2 cellular contexts compared by ENCODE assay signal in the genomic region with DNA sequence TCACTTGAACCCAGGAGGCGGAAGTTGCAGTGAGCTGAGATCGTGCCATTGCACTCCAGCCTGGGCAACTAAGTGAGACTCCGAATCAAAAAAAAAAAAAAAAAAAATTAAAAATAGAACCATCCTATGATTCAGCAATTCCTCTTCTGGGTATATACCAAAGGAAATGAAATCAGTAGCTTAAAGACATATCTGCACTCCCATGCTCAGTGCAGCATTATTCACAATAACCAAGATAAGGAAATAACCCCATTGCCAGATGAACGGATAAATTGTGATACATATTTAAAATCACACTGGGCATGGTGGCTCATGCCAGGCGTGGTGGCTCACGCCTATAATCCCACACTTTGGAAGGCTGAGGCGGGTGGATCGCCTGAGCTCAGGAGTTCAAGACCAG.
TF ChIP-seq lines count a peak whose summit lies in the region.

No MANE protein-coding gene starts in this region.

TF ChIP-seq in endothelial cell of umbilical vein, 7 proteins besides CTCF, POLR2A, EP300 and RAD21:
- TF ChIP-seq JUN (IDR thresholded peaks at IDR 0.05; ENCODE audit: borderline replicate concordance, insufficient read depth, insufficient read length, low read depth), result no peak
- no peak for TF ChIP-seq POLR2AphosphoS5 (IDR thresholded peaks at IDR 0.05; ENCODE audit: insufficient read depth, low read depth, low read length)
- TF ChIP-seq GATA2 (IDR thresholded peaks at IDR 0.05; ENCODE audit: insufficient read depth, insufficient read length, low read depth, low read length), result peak; percentile 53
- no peak for TF ChIP-seq EZH2 (IDR thresholded peaks at IDR 0.05; ENCODE audit: borderline replicate concordance, low read depth, low read length, severe bottlenecking)
- TF ChIP-seq FOS (IDR thresholded peaks at IDR 0.05; ENCODE audit: borderline replicate concordance, insufficient read depth, low read length), result peak; percentile 16
- no peak for TF ChIP-seq MYC (IDR thresholded peaks at IDR 0.05; ENCODE audit: low read depth, low read length)
- TF ChIP-seq, protein P1, sequence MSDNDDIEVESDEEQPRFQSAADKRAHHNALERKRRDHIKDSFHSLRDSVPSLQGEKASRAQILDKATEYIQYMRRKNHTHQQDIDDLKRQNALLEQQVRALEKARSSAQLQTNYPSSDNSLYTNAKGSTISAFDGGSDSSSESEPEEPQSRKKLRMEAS (IDR thresholded peaks at IDR 0.05; ENCODE audit: insufficient read depth, insufficient read length), result no peak

TF ChIP-seq in GM23338, 12 proteins besides CTCF, POLR2A, EP300 and RAD21:
- TF ChIP-seq EZH2phosphoT487 (IDR thresholded peaks at IDR 0.05; ENCODE audit: unreplicated experiment) (no peak), POLR2AphosphoS5 (IDR thresholded peaks at IDR 0.05; ENCODE audit: low read depth) (no peak), NANOG (IDR thresholded peaks at IDR 0.05; ENCODE audit: borderline replicate concordance) (no peak), JUNB (IDR thresholded peaks at IDR 0.05; ENCODE audit: unreplicated experiment) (no peak)
- TF ChIP-seq, protein P2, sequence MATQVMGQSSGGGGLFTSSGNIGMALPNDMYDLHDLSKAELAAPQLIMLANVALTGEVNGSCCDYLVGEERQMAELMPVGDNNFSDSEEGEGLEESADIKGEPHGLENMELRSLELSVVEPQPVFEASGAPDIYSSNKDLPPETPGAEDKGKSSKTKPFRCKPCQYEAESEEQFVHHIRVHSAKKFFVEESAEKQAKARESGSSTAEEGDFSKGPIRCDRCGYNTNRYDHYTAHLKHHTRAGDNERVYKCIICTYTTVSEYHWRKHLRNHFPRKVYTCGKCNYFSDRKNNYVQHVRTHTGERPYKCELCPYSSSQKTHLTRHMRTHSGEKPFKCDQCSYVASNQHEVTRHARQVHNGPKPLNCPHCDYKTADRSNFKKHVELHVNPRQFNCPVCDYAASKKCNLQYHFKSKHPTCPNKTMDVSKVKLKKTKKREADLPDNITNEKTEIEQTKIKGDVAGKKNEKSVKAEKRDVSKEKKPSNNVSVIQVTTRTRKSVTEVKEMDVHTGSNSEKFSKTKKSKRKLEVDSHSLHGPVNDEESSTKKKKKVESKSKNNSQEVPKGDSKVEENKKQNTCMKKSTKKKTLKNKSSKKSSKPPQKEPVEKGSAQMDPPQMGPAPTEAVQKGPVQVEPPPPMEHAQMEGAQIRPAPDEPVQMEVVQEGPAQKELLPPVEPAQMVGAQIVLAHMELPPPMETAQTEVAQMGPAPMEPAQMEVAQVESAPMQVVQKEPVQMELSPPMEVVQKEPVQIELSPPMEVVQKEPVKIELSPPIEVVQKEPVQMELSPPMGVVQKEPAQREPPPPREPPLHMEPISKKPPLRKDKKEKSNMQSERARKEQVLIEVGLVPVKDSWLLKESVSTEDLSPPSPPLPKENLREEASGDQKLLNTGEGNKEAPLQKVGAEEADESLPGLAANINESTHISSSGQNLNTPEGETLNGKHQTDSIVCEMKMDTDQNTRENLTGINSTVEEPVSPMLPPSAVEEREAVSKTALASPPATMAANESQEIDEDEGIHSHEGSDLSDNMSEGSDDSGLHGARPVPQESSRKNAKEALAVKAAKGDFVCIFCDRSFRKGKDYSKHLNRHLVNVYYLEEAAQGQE (IDR thresholded peaks at IDR 0.05; ENCODE audit: unreplicated experiment), result no peak
- TF ChIP-seq, protein P3, sequence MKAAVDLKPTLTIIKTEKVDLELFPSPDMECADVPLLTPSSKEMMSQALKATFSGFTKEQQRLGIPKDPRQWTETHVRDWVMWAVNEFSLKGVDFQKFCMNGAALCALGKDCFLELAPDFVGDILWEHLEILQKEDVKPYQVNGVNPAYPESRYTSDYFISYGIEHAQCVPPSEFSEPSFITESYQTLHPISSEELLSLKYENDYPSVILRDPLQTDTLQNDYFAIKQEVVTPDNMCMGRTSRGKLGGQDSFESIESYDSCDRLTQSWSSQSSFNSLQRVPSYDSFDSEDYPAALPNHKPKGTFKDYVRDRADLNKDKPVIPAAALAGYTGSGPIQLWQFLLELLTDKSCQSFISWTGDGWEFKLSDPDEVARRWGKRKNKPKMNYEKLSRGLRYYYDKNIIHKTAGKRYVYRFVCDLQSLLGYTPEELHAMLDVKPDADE (IDR thresholded peaks at IDR 0.05), result no peak
